Comparison of ENCODE assay signal across 1 cellular context in the genomic region with DNA sequence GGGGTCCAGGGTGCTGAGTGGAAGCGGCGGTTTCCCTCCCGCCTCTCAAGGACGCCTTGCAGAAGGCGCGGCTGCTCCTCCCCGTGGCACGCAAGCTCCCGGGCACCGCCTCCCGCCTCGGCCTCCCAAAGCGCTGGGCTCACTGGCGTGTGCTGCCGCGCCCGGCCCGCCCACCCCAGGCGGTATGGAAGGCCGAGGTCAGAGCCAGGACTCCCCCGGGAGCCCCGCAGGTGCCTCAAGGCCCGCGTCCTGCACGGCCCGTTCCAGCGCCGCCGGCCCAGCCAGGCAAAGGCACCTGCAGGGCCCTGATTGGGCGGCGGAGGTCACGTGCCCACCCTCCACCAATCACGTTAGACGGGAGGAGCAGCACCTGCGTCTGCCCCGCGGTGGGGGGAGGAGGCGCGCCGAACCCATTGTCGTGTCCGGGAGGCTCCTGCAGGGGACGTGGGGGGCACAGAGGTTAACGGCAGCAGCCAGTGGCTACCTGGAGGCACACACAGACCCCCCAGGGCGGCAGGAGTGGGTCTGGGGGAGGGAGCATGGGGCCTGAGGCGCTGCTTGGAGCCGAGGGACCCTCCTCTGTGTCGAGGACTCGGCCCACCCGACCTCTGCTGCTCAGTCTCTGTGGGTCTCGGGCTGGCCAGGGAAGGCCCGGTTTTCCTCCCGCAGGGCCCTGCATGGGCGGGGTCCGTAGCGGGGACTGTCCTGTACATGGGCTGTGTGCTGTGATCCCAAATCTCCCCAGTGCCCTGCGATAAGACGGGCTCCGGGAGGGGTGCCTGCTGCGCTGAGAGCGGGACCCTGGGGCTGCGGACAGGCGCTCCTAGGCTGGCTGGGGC.
TF ChIP-seq lines count a peak whose summit lies in the region.

No MANE protein-coding gene starts in this region.

TF ChIP-seq in HepG2, 621 proteins besides CTCF, POLR2A, EP300 and RAD21 (continues in another document):
- TF ChIP-seq NR2C2 (CRISPR knock-in tag; IDR thresholded peaks at IDR 0.05; ENCODE audit: borderline replicate concordance): no peak
- no peak for TF ChIP-seq ZNF17 (CRISPR knock-in tag; IDR thresholded peaks at IDR 0.05)
- TF ChIP-seq, protein P1, sequence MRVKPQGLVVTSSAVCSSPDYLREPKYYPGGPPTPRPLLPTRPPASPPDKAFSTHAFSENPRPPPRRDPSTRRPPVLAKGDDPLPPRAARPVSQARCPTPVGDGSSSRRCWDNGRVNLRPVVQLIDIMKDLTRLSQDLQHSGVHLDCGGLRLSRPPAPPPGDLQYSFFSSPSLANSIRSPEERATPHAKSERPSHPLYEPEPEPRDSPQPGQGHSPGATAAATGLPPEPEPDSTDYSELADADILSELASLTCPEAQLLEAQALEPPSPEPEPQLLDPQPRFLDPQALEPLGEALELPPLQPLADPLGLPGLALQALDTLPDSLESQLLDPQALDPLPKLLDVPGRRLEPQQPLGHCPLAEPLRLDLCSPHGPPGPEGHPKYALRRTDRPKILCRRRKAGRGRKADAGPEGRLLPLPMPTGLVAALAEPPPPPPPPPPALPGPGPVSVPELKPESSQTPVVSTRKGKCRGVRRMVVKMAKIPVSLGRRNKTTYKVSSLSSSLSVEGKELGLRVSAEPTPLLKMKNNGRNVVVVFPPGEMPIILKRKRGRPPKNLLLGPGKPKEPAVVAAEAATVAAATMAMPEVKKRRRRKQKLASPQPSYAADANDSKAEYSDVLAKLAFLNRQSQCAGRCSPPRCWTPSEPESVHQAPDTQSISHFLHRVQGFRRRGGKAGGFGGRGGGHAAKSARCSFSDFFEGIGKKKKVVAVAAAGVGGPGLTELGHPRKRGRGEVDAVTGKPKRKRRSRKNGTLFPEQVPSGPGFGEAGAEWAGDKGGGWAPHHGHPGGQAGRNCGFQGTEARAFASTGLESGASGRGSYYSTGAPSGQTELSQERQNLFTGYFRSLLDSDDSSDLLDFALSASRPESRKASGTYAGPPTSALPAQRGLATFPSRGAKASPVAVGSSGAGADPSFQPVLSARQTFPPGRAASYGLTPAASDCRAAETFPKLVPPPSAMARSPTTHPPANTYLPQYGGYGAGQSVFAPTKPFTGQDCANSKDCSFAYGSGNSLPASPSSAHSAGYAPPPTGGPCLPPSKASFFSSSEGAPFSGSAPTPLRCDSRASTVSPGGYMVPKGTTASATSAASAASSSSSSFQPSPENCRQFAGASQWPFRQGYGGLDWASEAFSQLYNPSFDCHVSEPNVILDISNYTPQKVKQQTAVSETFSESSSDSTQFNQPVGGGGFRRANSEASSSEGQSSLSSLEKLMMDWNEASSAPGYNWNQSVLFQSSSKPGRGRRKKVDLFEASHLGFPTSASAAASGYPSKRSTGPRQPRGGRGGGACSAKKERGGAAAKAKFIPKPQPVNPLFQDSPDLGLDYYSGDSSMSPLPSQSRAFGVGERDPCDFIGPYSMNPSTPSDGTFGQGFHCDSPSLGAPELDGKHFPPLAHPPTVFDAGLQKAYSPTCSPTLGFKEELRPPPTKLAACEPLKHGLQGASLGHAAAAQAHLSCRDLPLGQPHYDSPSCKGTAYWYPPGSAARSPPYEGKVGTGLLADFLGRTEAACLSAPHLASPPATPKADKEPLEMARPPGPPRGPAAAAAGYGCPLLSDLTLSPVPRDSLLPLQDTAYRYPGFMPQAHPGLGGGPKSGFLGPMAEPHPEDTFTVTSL (CRISPR knock-in tag; IDR thresholded peaks at IDR 0.05; ENCODE audit: borderline replicate concordance): no peak; the same call in 1 of the 2 replicates
- TF ChIP-seq ZNF503 (CRISPR knock-in tag; IDR thresholded peaks at IDR 0.05): no peak; the same call in 1 of the 2 replicates
- no peak for TF ChIP-seq SSRP1 (CRISPR knock-in tag; IDR thresholded peaks at IDR 0.05)
- TF ChIP-seq ZNF839 (CRISPR knock-in tag; IDR thresholded peaks at IDR 0.05; ENCODE audit: borderline replicate concordance): no peak
- no peak; the same call in 1 of the 2 replicates for TF ChIP-seq ZNF205 (CRISPR knock-in tag; IDR thresholded peaks at IDR 0.05)
- TF ChIP-seq ZNF660 (CRISPR knock-in tag; IDR thresholded peaks at IDR 0.05; ENCODE audit: borderline replicate concordance, low read depth): no peak
- peak; percentile 47; the same call in 1 of the 2 replicates for TF ChIP-seq ZNF546 (CRISPR knock-in tag; conservative IDR thresholded peaks at IDR 0.05)
- no peak for TF ChIP-seq ZNF576 (CRISPR knock-in tag; IDR thresholded peaks at IDR 0.05)
- TF ChIP-seq KDM4B (CRISPR knock-in tag; IDR thresholded peaks at IDR 0.05): no peak
- TF ChIP-seq ZNF747 (CRISPR knock-in tag; IDR thresholded peaks at IDR 0.05; ENCODE audit: borderline replicate concordance): no peak
- no peak for TF ChIP-seq ZNF761 (CRISPR knock-in tag; conservative IDR thresholded peaks at IDR 0.05)
- no peak for TF ChIP-seq JDP2 (CRISPR knock-in tag; IDR thresholded peaks at IDR 0.05; ENCODE audit: borderline replicate concordance)
- TF ChIP-seq ZNF83 (CRISPR knock-in tag; IDR thresholded peaks at IDR 0.05; ENCODE audit: borderline replicate concordance): peak; percentile 78; the same call in 1 of the 2 replicates
- TF ChIP-seq MZF1 (CRISPR knock-in tag; IDR thresholded peaks at IDR 0.05; ENCODE audit: borderline replicate concordance): no peak
- TF ChIP-seq NFYC (CRISPR knock-in tag; IDR thresholded peaks at IDR 0.05): peak; percentile 99
- TF ChIP-seq HDAC2 (CRISPR knock-in tag; IDR thresholded peaks at IDR 0.05): no peak
- no peak; the same call in 1 of the 2 replicates for TF ChIP-seq ZSCAN29 (CRISPR knock-in tag; conservative IDR thresholded peaks at IDR 0.05)
- peak; percentile 85 for TF ChIP-seq ZBTB7A (CRISPR knock-in tag; IDR thresholded peaks at IDR 0.05)
- TF ChIP-seq POLR2G (IDR thresholded peaks at IDR 0.05; ENCODE audit: low read depth, low read length): peak; percentile 85
- TF ChIP-seq, protein P2, sequence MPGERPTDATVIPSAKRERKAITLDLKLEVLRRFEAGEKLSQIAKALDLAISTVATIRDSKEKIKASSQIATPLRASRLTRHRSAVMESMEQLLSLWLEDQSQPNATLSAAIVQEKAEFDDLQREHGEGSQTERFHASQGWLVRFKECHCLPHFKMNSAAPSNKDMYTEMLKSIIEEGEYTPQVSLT (CRISPR knock-in tag; IDR thresholded peaks at IDR 0.05; ENCODE audit: borderline replicate concordance, low read depth): no peak; the same call in 1 of the 2 replicates
- no peak for TF ChIP-seq NFRKB (IDR thresholded peaks at IDR 0.05)
- peak; percentile 32; the same call in 1 of the 2 replicates for TF ChIP-seq MIER2 (CRISPR knock-in tag; IDR thresholded peaks at IDR 0.05)
- no peak for TF ChIP-seq ZNF136 (CRISPR knock-in tag; IDR thresholded peaks at IDR 0.05; ENCODE audit: low read depth)
- TF ChIP-seq STAT6 (CRISPR knock-in tag; IDR thresholded peaks at IDR 0.05; ENCODE audit: borderline replicate concordance): no peak; the same call in 1 of the 2 replicates
- TF ChIP-seq STAG1 (CRISPR knock-in tag; IDR thresholded peaks at IDR 0.05): peak; percentile 25; the same call in 1 of the 2 replicates
- no peak for TF ChIP-seq CREBL2 (CRISPR knock-in tag; IDR thresholded peaks at IDR 0.05; ENCODE audit: borderline replicate concordance)
- no peak for TF ChIP-seq CHD4 (IDR thresholded peaks at IDR 0.05; ENCODE audit: borderline replicate concordance, low read length)
- peak; percentile 66 for TF ChIP-seq HIVEP1 (CRISPR knock-in tag; IDR thresholded peaks at IDR 0.05)
- TF ChIP-seq TFE3 (CRISPR knock-in tag; IDR thresholded peaks at IDR 0.05): peak; percentile 59; the same call in 1 of the 2 replicates
- no peak for TF ChIP-seq NFE2L2 (IDR thresholded peaks at IDR 0.05; ENCODE audit: low read length)
- peak; percentile 67; the same call in 1 of the 2 replicates for TF ChIP-seq NFAT5 (CRISPR knock-in tag; IDR thresholded peaks at IDR 0.05)
- TF ChIP-seq MEF2D (CRISPR knock-in tag; IDR thresholded peaks at IDR 0.05): 0 out of 2 replicates have a peak, but pooled peaks have one; percentile 53
- no peak; the same call in 1 of the 2 replicates for TF ChIP-seq SRY (CRISPR knock-in tag; IDR thresholded peaks at IDR 0.05)
- peak; percentile 70; the same call in 1 of the 2 replicates for TF ChIP-seq DNMT1 (CRISPR knock-in tag; IDR thresholded peaks at IDR 0.05)
- TF ChIP-seq ZNF292 (CRISPR knock-in tag; IDR thresholded peaks at IDR 0.05; ENCODE audit: borderline replicate concordance, low read depth): no peak
- no peak for TF ChIP-seq ELF4 (CRISPR knock-in tag; IDR thresholded peaks at IDR 0.05; ENCODE audit: borderline replicate concordance)
- TF ChIP-seq ZNF282 (IDR thresholded peaks at IDR 0.05; ENCODE audit: partially characterized antibody): no peak
- no peak for TF ChIP-seq ATRX (CRISPR knock-in tag; IDR thresholded peaks at IDR 0.05; ENCODE audit: borderline replicate concordance)
